In genomic region chr13:43830481-43830873, GRCh38 we compare ENCODE assay signal across 11 cellular contexts. TPM values are rescaled to one million over a fixed set of nuclear protein-coding genes. Genes with fewer than 3 reads are reported as not detected.
DNase-seq lines count a peak whose midpoint lies in the region; ATAC-seq and TF ChIP-seq lines count a peak whose summit lies in the region.
"Had no signal": no experiment of that assay in that cellular context is flagged by ENCODE, and none has a peak within 500 bp of the region (broad histone marks: within the 10 kb centered on the region; RNA-seq: fewer than 3 reads in every experiment).

No MANE protein-coding gene starts in this region.

- no peaks in the 10 kb centered on the region for H3K36me3 Mint-ChIP-seq in CD4-positive, alpha-beta memory T cell
- no peaks in the 10 kb centered on the region for H3K36me3 Mint-ChIP-seq in activated T-helper 17 cell treated with anti-CD3 and anti-CD28 coated beads, Interleukin-2, amount 50 U/mL, for 72 hours (ENCODE audit: low read depth)
- H3K36me3 Mint-ChIP-seq: activated naive CD8-positive, alpha-beta T cell had no signal

- no peaks in the 10 kb centered on the region for H3K79me2 ChIP-seq in PC-9 (ENCODE audit: low read depth)

- CTCF ChIA-PET in PC-9 (lab: Charles Lee) = no interaction called here
- CTCF ChIA-PET in CD4-positive, alpha-beta memory T cell (lab: Charles Lee; ENCODE audit: partially characterized antibody) = no interaction called here

- peaks cover 12% of the 10 kb centered on the region; the same call in 1 of the 2 replicates for H3K4me1 ChIP-seq in PC-9 (replicated peaks; ENCODE audit: insufficient read depth)
- H3K4me1 ChIP-seq in CD4-positive, alpha-beta memory T cell (ENCODE audit: insufficient read depth, low read length) = no peaks in the 10 kb centered on the region

- no peaks in the 10 kb centered on the region for H3K9me3 ChIP-seq in PC-9 (ENCODE audit: insufficient read depth, low read depth)
- H3K9me3 ChIP-seq in CD4-positive, alpha-beta memory T cell (ENCODE audit: control insufficient read depth in 1 of 2, low read length in 2 of 2) = no peaks in the 10 kb centered on the region

- POLR2A ChIA-PET in PC-9 (lab: Charles Lee; ENCODE audit: unreplicated experiment) = no interaction called here
- POLR2A ChIA-PET in CD4-positive, alpha-beta memory T cell (lab: Charles Lee; ENCODE audit: partially characterized antibody) = no interaction called here

- no peak overlapping the region for H3K4me3 Mint-ChIP-seq in CD4-positive, alpha-beta memory T cell
- no peak overlapping the region for H3K4me3 Mint-ChIP-seq in activated T-helper 17 cell treated with anti-CD3 and anti-CD28 coated beads, Interleukin-2, amount 50 U/mL, for 72 hours
- H3K4me3 Mint-ChIP-seq: activated naive CD8-positive, alpha-beta T cell had no signal

- DNase-seq in ELR (ENCODE audit: low read depth) = peak; percentile 33
- peak in 1 of 2 experiments; percentile 59 for DNase-seq in PC-9
- DNase-seq in fibroblast of gingiva (ENCODE audit: low read depth) = peak; percentile 87
- peak; percentile 48 for DNase-seq in renal cortical epithelial cell (ENCODE audit: low read depth)
- DNase-seq in occipital lobe (lab: John Stamatoyannopoulos, UW) = no peak
- DNase-seq in CD4-positive, alpha-beta memory T cell = no peak
- DNase-seq in COLO829 (ENCODE audit: low spot score) = no peak
- DNase-seq: Calu3, NCI-H1417 had no signal

- no TSS peak for BruUV-seq in PC-9 (replicated peaks; lab: Mats Ljungman, UMichigan)

- ATAC-seq in activated T-helper 17 cell treated with anti-CD3 and anti-CD28 coated beads, Interleukin-2, amount 50 U/mL, for 72 hours (replicated peaks) = no peak

- H3K27me3 Mint-ChIP-seq in CD4-positive, alpha-beta memory T cell = peaks cover 4 to 8% of the 10 kb centered on the region in 2 donors
- H3K27me3 Mint-ChIP-seq in activated T-helper 17 cell treated with anti-CD3 and anti-CD28 coated beads, Interleukin-2, amount 50 U/mL, for 72 hours = peaks cover 22% of the 10 kb centered on the region

- peaks cover 0 to 3% (median 0%) of the 10 kb centered on the region in 8 donors for H3K9me3 Mint-ChIP-seq in CD4-positive, alpha-beta memory T cell
- H3K9me3 Mint-ChIP-seq in activated T-helper 17 cell treated with anti-CD3 and anti-CD28 coated beads, Interleukin-2, amount 50 U/mL, for 72 hours = no peaks in the 10 kb centered on the region

- no peaks in the 10 kb centered on the region for H3K9me2 ChIP-seq in PC-9 (ENCODE audit: insufficient read depth)

- no peak overlapping the region for H3K27ac Mint-ChIP-seq in CD4-positive, alpha-beta memory T cell
- H3K27ac Mint-ChIP-seq in activated T-helper 17 cell treated with anti-CD3 and anti-CD28 coated beads, Interleukin-2, amount 50 U/mL, for 72 hours = no peak overlapping the region
- H3K27ac Mint-ChIP-seq: activated naive CD8-positive, alpha-beta T cell had no signal

- H3K4me2 ChIP-seq in PC-9 = peak overlapping the region; percentile 54

- no peak overlapping the region for H3K4me3 ChIP-seq in PC-9
- H3K4me3 ChIP-seq in CD4-positive, alpha-beta memory T cell (ENCODE audit: low read length in 2 of 2) = no peak overlapping the region

- peak overlapping the region; percentile 67 for H3K27ac ChIP-seq in PC-9
- H3K27ac ChIP-seq in CD4-positive, alpha-beta memory T cell (ENCODE audit: low read depth, low read length) = no peak overlapping the region

- 0 out of 2 replicates have a peak overlapping the region, but pooled peaks have one; percentile 73 for H2AFZ ChIP-seq in PC-9

- H3K4me1 Mint-ChIP-seq in CD4-positive, alpha-beta memory T cell = no peaks in the 10 kb centered on the region
- H3K4me1 Mint-ChIP-seq in activated T-helper 17 cell treated with anti-CD3 and anti-CD28 coated beads, Interleukin-2, amount 50 U/mL, for 72 hours = no peaks in the 10 kb centered on the region

- intact Hi-C loops in PC-9 (cut with micrococcal nuclease; ENCODE audit: unreplicated experiment) = no loop called here
- intact Hi-C loops in CD4-positive, alpha-beta memory T cell (cut with micrococcal nuclease) = no loop called here

- H3F3A ChIP-seq in PC-9 (ENCODE audit: insufficient read depth, low read depth) = peaks cover 10% of the 10 kb centered on the region; the same call in 1 of the 2 replicates

- no peaks in the 10 kb centered on the region for H3K27me3 ChIP-seq in PC-9 (ENCODE audit: insufficient read depth, low read depth)
- no peaks in the 10 kb centered on the region for H3K27me3 ChIP-seq in CD4-positive, alpha-beta memory T cell (ENCODE audit: insufficient read depth, low read length)

- H4K20me1 ChIP-seq in PC-9 (ENCODE audit: insufficient read depth) = no peaks in the 10 kb centered on the region

- H3K36me3 ChIP-seq in PC-9 (ENCODE audit: low read depth) = no peaks in the 10 kb centered on the region
- H3K36me3 ChIP-seq in CD4-positive, alpha-beta memory T cell (ENCODE audit: insufficient read depth, low read length) = no peaks in the 10 kb centered on the region

- no peak for TF ChIP-seq CTCF in PC-9 (conservative IDR thresholded peaks at IDR 0.05)

RNA-seq across cellular contexts. Expression of gene ENOX1, which starts 43.7 kb away (rescaled TPM):
- 0.35 and 0.38 TPM in 2 replicates for total RNA-seq in PC-9 (2021)
- 0.52 and 2.7 TPM in 2 replicates for total RNA-seq in renal cortical epithelial cell
- total RNA-seq in occipital lobe = 45.2 TPM
- not detected for total RNA-seq in CD4-positive, alpha-beta memory T cell
- not detected for polyA plus RNA-seq in CD4-positive, alpha-beta memory T cell
- total RNA-seq in activated T-helper 17 cell treated with anti-CD3 and anti-CD28 coated beads, Interleukin-2, amount 50 U/mL, for 72 hours = 1 to 10 TPM in 1 of 2 donors, not detected in 1; 1.7 TPM

RNA-seq across cellular contexts. Expression of gene CCDC122, which starts 49.1 kb away (rescaled TPM):
- total RNA-seq in PC-9 (2021) = 7.4 and 7.9 TPM in 2 replicates
- 8.2 and 10.2 TPM in 2 replicates for total RNA-seq in renal cortical epithelial cell
- 13.4 TPM for total RNA-seq in occipital lobe
- 1 to 10 TPM; 4.0 to 4.7 TPM for total RNA-seq in CD4-positive, alpha-beta memory T cell
- polyA plus RNA-seq in CD4-positive, alpha-beta memory T cell = 1 to 10 TPM; 1.7 to 3.4 TPM
- 1 to 10 TPM in 1 of 2 donors, under 1 TPM in 1; 0.30 to 1.6 TPM for total RNA-seq in activated T-helper 17 cell treated with anti-CD3 and anti-CD28 coated beads, Interleukin-2, amount 50 U/mL, for 72 hours

RNA-seq across cellular contexts. Expression of gene LACC1, which starts 49.2 kb away (rescaled TPM):
- 2.4 and 3.0 TPM in 2 replicates for total RNA-seq in PC-9 (2021)
- 16.4 and 26.6 TPM in 2 replicates for total RNA-seq in renal cortical epithelial cell
- total RNA-seq in occipital lobe = 4.2 TPM
- total RNA-seq in CD4-positive, alpha-beta memory T cell = 1 to 10 TPM; 4.6 to 5.0 TPM
- under 1 TPM; 0.21 to 0.55 TPM for polyA plus RNA-seq in CD4-positive, alpha-beta memory T cell
- total RNA-seq in activated T-helper 17 cell treated with anti-CD3 and anti-CD28 coated beads, Interleukin-2, amount 50 U/mL, for 72 hours = 1 to 10 TPM; 6.5 to 8.2 TPM

Comparison
In these comparisons a context has a peak if more than half of its experiments do, and no peak if none do; other contexts are left out.
1. DNase-seq: peak in ELR (single experiment), fibroblast of gingiva (single experiment) and renal cortical epithelial cell (single experiment); none in occipital lobe (single experiment), CD4-positive, alpha-beta memory T cell (0 of 5) and COLO829 (single experiment).
2. RNA of gene ENOX1, which starts 43.7 kb away (total RNA-seq): 45.2 TPM in occipital lobe (single experiment); 0.52 to 2.7 TPM in renal cortical epithelial cell, 1.7 TPM in activated T-helper 17 cell treated with anti-CD3 and anti-CD28 coated beads, Interleukin-2, amount 50 U/mL, for 72 hours, 0.35 to 0.38 TPM in PC-9 and not detected in CD4-positive, alpha-beta memory T cell; every median in the first group is over 10 times any median in the second.